Comparison of ENCODE assay signal across 2 cellular contexts in the genomic region with DNA sequence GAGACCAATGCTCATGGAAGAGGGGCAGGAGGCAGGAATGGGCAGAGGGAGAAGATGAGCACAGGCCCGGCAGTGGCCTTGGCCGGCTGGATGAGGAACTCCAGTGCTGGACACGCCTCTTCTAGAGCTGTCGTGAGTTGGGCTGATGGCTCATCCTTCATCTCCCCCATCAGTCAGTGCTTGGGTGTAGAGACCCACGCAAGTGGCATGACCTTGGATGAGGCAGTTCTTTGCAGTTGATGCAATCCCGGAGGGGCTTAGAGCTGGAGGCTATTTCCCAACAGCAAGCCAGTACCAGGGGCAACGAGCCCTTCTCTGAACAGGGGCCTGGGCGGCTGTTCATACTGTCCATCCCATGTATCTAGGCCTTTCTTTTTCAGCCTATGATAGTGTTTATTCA.
TF ChIP-seq lines count a peak whose summit lies in the region.

No MANE protein-coding gene starts in this region.

TF ChIP-seq in HepG2, 621 proteins besides CTCF, POLR2A, EP300 and RAD21:
- TF ChIP-seq TOE1 (CRISPR knock-in tag; IDR thresholded peaks at IDR 0.05): no peak
- TF ChIP-seq, protein P1, sequence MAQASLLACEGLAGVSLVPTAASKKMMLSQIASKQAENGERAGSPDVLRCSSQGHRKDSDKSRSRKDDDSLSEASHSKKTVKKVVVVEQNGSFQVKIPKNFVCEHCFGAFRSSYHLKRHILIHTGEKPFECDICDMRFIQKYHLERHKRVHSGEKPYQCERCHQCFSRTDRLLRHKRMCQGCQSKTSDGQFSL (CRISPR knock-in tag; IDR thresholded peaks at IDR 0.05): no peak
- TF ChIP-seq MZF1 (CRISPR knock-in tag; IDR thresholded peaks at IDR 0.05; ENCODE audit: borderline replicate concordance): no peak
- no peak for TF ChIP-seq MED1 (CRISPR knock-in tag; IDR thresholded peaks at IDR 0.05)
- TF ChIP-seq MTF2 (CRISPR knock-in tag; IDR thresholded peaks at IDR 0.05; ENCODE audit: borderline replicate concordance): no peak
- TF ChIP-seq, protein P2, sequence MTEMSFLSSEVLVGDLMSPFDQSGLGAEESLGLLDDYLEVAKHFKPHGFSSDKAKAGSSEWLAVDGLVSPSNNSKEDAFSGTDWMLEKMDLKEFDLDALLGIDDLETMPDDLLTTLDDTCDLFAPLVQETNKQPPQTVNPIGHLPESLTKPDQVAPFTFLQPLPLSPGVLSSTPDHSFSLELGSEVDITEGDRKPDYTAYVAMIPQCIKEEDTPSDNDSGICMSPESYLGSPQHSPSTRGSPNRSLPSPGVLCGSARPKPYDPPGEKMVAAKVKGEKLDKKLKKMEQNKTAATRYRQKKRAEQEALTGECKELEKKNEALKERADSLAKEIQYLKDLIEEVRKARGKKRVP (CRISPR knock-in tag; IDR thresholded peaks at IDR 0.05): peak in 1 of 2 experiments; percentile 70; a peak in 1 of 4 replicates
- TF ChIP-seq CEBPB (IDR thresholded peaks at IDR 0.05; ENCODE audit: borderline replicate concordance, low read depth, low read length): peak; percentile 11; the same call in 1 of the 2 replicates
- no peak for TF ChIP-seq DNMT1 (CRISPR knock-in tag; IDR thresholded peaks at IDR 0.05)

TF ChIP-seq in WTC11, 78 proteins besides CTCF, POLR2A, EP300 and RAD21:
- TF ChIP-seq ZBTB21 (CRISPR knock-in tag; IDR thresholded peaks at IDR 0.05; ENCODE audit: borderline replicate concordance) (no peak), ELF4 (CRISPR knock-in tag; IDR thresholded peaks at IDR 0.05; ENCODE audit: low read depth) (no peak), GABPB1 (CRISPR knock-in tag; IDR thresholded peaks at IDR 0.05) (peak; percentile 73), SOX15 (CRISPR knock-in tag; IDR thresholded peaks at IDR 0.05) (no peak)
